In the genomic region with DNA sequence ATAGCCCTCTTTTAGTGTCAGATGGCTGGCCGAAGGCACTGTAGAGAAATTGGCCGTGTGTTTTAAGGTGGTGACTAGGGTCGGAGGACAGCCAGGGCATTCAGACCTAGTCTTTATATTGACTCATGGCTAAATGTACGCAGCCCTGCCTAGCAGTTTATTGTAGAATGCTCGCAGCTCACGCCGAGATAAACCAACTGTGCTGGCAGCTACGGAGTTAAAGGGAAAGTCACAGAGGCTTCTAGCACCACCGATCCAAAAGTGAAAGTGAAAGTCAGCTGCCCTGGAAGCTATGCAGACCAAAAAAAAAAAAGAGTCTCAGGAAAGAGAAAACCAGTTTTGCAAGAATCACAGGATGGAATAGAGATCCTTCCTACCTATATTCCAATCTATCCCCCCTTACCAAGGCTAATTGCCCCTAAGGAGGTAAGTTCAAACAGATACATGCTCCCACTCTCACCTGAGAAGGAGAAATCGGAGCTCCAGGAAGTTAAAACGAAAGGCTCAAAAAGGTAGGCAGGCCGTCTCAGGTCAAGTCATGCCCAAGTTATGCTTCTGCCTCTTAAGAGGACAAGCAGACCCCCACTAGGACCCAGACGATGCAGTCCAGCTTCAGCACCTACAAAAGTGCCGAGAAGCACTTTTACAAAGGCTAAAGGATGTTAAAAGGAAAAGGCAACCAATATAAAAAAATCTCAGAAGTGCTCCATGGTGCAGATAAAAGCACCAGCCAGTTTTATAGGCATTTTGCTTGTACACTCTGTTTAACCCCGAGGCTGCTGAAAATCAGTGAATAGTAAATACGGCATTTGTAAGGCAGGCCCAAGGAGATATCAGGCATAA, we compare ENCODE assay signal across 8 cellular contexts. TPM values are rescaled to one million over a fixed set of nuclear protein-coding genes. Genes with fewer than 3 reads are reported as not detected.
DNase-seq lines count a peak whose midpoint lies in the region; ATAC-seq, FAIRE-seq and TF ChIP-seq lines count a peak whose summit lies in the region.

No MANE protein-coding gene starts in this region.

- no peak overlapping the region for H3K14ac ChIP-seq in mesenchymal stem cell (ENCODE audit: low read length in 2 of 2)

- peak overlapping the region; percentile 91 to 95 for H3K18ac ChIP-seq in mesenchymal stem cell (ENCODE audit: low read depth in 1 of 2, low read length in 2 of 2)

- peak overlapping the region; percentile 77 for H3K27ac ChIP-seq in endothelial cell of umbilical vein (ENCODE audit: insufficient read depth, low read depth, low read length)
- H3K27ac ChIP-seq in mesenchymal stem cell (ENCODE audit: low read length, poor library complexity, severe bottlenecking): peak overlapping the region; percentile 97
- peak overlapping the region; percentile 93 for H3K27ac ChIP-seq in stomach smooth muscle (ENCODE audit: low read length)

- H2BK120ac ChIP-seq in mesenchymal stem cell (ENCODE audit: low read depth, low read length): peak overlapping the region; percentile 98

- TF ChIP-seq CTCF in BE2C (IDR thresholded peaks at IDR 0.05; ENCODE audit: low read depth, low read length): no peak
- no peak for TF ChIP-seq CTCF in endothelial cell of umbilical vein (IDR thresholded peaks at IDR 0.05; ENCODE audit: extremely low read depth in 1 of 2, insufficient read depth in 1 of 2, low read depth in 1 of 2, low read length in 2 of 2)

- H2BK5ac ChIP-seq in mesenchymal stem cell (ENCODE audit: low read depth, low read length, poor library complexity, severe bottlenecking): peak overlapping the region; percentile 83

- H3K9me3 ChIP-seq in BE2C (no peaks in the 10 kb centered on the region), endothelial cell of umbilical vein (replicated peaks; ENCODE audit: control insufficient read depth, insufficient read depth, low read length) (no peaks in the 10 kb centered on the region), mesenchymal stem cell (ENCODE audit: control insufficient read depth, low read length) (peaks cover 8% of the 10 kb centered on the region), stomach smooth muscle (ENCODE audit: control insufficient read depth in 2 of 2, low read length in 2 of 2) (no peaks in the 10 kb centered on the region)

- H3K9ac ChIP-seq in endothelial cell of umbilical vein (replicated peaks; ENCODE audit: extremely low read depth, insufficient read depth, low read length) (peak overlapping the region; percentile 81), mesenchymal stem cell (ENCODE audit: low read length) (peak overlapping the region; percentile 95), stomach smooth muscle (ENCODE audit: low read length in 2 of 2) (peak overlapping the region; percentile 93 to 94)

- POLR2A ChIA-PET in activated CD4-positive, alpha-beta memory T cell treated with anti-CD3 and anti-CD28 coated beads, Interleukin-2, amount 10 ng/mL, durations not matched to agents 7 days and 5 days (lab: Charles Lee): interaction anchor here (0.9 kb wide), 1 partner anchor 607 kb away, joined by 3 read pairs; no protein-coding TSS in a partner anchor
- POLR2A ChIA-PET in endothelial cell of umbilical vein (lab: Charles Lee): no interaction called here

- no peak for TF ChIP-seq POLR2A in endothelial cell of umbilical vein (IDR thresholded peaks at IDR 0.05; ENCODE audit: low read depth, low read length)

- ATAC-seq in HG03280 (IDR thresholded peaks at IDR 0.05; ENCODE audit: unreplicated experiment): peak; percentile 47

- no peak overlapping the region for H3K4me3 Mint-ChIP-seq in activated CD4-positive, alpha-beta memory T cell treated with anti-CD3 and anti-CD28 coated beads, Interleukin-2, amount 10 ng/mL, durations not matched to agents 7 days and 5 days

- dilution Hi-C loops in endothelial cell of umbilical vein (cut with MboI; ENCODE audit: extremely low pct_ligation_motif_present, low sequenced_read_pairs): no loop called here

- H3K36me3 ChIP-seq in BE2C (no peaks in the 10 kb centered on the region), endothelial cell of umbilical vein (ENCODE audit: control insufficient read depth in 2 of 2, extremely low read depth in 1 of 2, insufficient read depth in 2 of 2, low read length in 2 of 2) (no peaks in the 10 kb centered on the region), mesenchymal stem cell (ENCODE audit: control insufficient read depth in 1 of 2, insufficient read depth in 2 of 2, low read depth in 1 of 2, low read length in 2 of 2) (peaks cover 0 to 4% of the 10 kb centered on the region in 2 experiments), stomach smooth muscle (ENCODE audit: control insufficient read depth in 2 of 2, insufficient read depth in 2 of 2, low read length in 2 of 2) (no peaks in the 10 kb centered on the region)

- no peak overlapping the region for H2AK5ac ChIP-seq in mesenchymal stem cell (ENCODE audit: low read length, severe bottlenecking)

- peak overlapping the region; percentile 81 to 93 for H3K4ac ChIP-seq in mesenchymal stem cell (ENCODE audit: low read depth in 1 of 2, low read length in 2 of 2)

- DNase-seq in BE2C (peak; percentile 35), GM19240 (ENCODE audit: insufficient read length, low spot score) (peak; percentile 19), NCI-H526 (lab: John Stamatoyannopoulos, UW) (peak; percentile 88 to 91), endothelial cell of umbilical vein (ENCODE audit: low read depth, low spot score) (peak; percentile 82), mesenchymal stem cell (peak; percentile 94)
- DNase-seq in activated CD4-positive, alpha-beta memory T cell treated with anti-CD3 and anti-CD28 coated beads, Interleukin-2, amount 10 ng/mL, durations not matched to agents 7 days and 5 days: peak; percentile 61

- H3K79me1 ChIP-seq in mesenchymal stem cell (replicated peaks; ENCODE audit: low read length, poor library complexity, severe bottlenecking): peaks cover 10% of the 10 kb centered on the region

- FAIRE-seq in endothelial cell of umbilical vein (lab: Jason Lieb, UNC): peak; percentile 75

- H3K4me3 ChIP-seq in BE2C (ENCODE audit: low read depth, low read length) (peak overlapping the region; percentile 78), endothelial cell of umbilical vein (replicated peaks in 1 of 3; ENCODE audit: insufficient read depth in 1 of 3, low read depth in 1 of 3, low read length in 3 of 3) (peak overlapping the region; percentile 62 to 93 (median 78)), mesenchymal stem cell (ENCODE audit: insufficient read depth in 1 of 2, low read depth in 1 of 2, low read length in 2 of 2) (peak overlapping the region; percentile 48 to 84), stomach smooth muscle (ENCODE audit: low read length in 2 of 2) (peak overlapping the region; percentile 90 to 94)

- no peak overlapping the region for H3K27ac Mint-ChIP-seq in activated CD4-positive, alpha-beta memory T cell treated with anti-CD3 and anti-CD28 coated beads, Interleukin-2, amount 10 ng/mL, durations not matched to agents 7 days and 5 days

- CTCF ChIA-PET in activated CD4-positive, alpha-beta memory T cell treated with anti-CD3 and anti-CD28 coated beads, Interleukin-2, amount 10 ng/mL, durations not matched to agents 7 days and 5 days (lab: Charles Lee): interaction anchor here (0.7 to 1.0 kb wide), 2 partner anchors 199 to 213 kb away, joined by 3 read pairs; no protein-coding TSS in a partner anchor
- CTCF ChIA-PET in endothelial cell of umbilical vein (lab: Charles Lee): interaction anchor here (1.2 to 3.2 kb wide), 8 partner anchors 9 to 614 kb away, joined by 3 to 18 read pairs (median 6); no protein-coding TSS in a partner anchor

- no peaks in the 10 kb centered on the region for H3K79me2 ChIP-seq in endothelial cell of umbilical vein (ENCODE audit: control insufficient read depth, insufficient read depth, low read length)

- no TSS peak for BruUV-seq in endothelial cell of umbilical vein (replicated peaks; lab: Mats Ljungman, UMichigan)

- H4K20me1 ChIP-seq in endothelial cell of umbilical vein (replicated peaks; ENCODE audit: control insufficient read depth, extremely low read depth, insufficient read depth, low read length): no peaks in the 10 kb centered on the region

- no peaks in the 10 kb centered on the region for H3K4me1 Mint-ChIP-seq in activated CD4-positive, alpha-beta memory T cell treated with anti-CD3 and anti-CD28 coated beads, Interleukin-2, amount 10 ng/mL, durations not matched to agents 7 days and 5 days

- no peak overlapping the region for H2BK15ac ChIP-seq in mesenchymal stem cell (ENCODE audit: low read depth, poor library complexity, severe bottlenecking)

- H2AFZ ChIP-seq in endothelial cell of umbilical vein (ENCODE audit: low read depth, low read length): peak overlapping the region; percentile 99
- H2AFZ ChIP-seq in mesenchymal stem cell (ENCODE audit: low read depth, low read length): peak overlapping the region; percentile 65

- H3K23ac ChIP-seq in mesenchymal stem cell (ENCODE audit: low read length in 2 of 2): no peak overlapping the region

- WGBS in mesenchymal stem cell: 5% methylated on average over 16 of the region's 16 CpGs

- H3K9me3 Mint-ChIP-seq in activated CD4-positive, alpha-beta memory T cell treated with anti-CD3 and anti-CD28 coated beads, Interleukin-2, amount 10 ng/mL, durations not matched to agents 7 days and 5 days: peaks cover 5% of the 10 kb centered on the region

- H3K27me3 ChIP-seq in BE2C (no peaks in the 10 kb centered on the region), endothelial cell of umbilical vein (ENCODE audit: control insufficient read depth in 2 of 2, insufficient read depth in 2 of 2, low read length in 2 of 2) (no peaks in the 10 kb centered on the region), mesenchymal stem cell (ENCODE audit: control insufficient read depth in 1 of 2, insufficient read depth in 1 of 2, low read length in 2 of 2) (no peaks in the 10 kb centered on the region), stomach smooth muscle (ENCODE audit: control insufficient read depth in 1 of 2, insufficient read depth in 2 of 2, low read length in 2 of 2) (no peaks in the 10 kb centered on the region)

- intact Hi-C loops in endothelial cell of umbilical vein (cut with micrococcal nuclease): loop anchor here (2.0 to 10.0 kb wide), 2 partner anchors 350 to 358 kb away; a partner anchor contains a TSS

- H4K8ac ChIP-seq in mesenchymal stem cell (ENCODE audit: low read length): peak overlapping the region; percentile 72

- H2BK12ac ChIP-seq in mesenchymal stem cell (ENCODE audit: low read length in 2 of 2): no peak overlapping the region

- H4K91ac ChIP-seq in mesenchymal stem cell (ENCODE audit: low read length): peak overlapping the region; percentile 91

- H3K9me1 ChIP-seq in endothelial cell of umbilical vein (replicated peaks; ENCODE audit: control insufficient read depth, extremely low read depth, insufficient read depth, low read length): no peaks in the 10 kb centered on the region

- peaks cover 6% of the 10 kb centered on the region for H3K36me3 Mint-ChIP-seq in activated CD4-positive, alpha-beta memory T cell treated with anti-CD3 and anti-CD28 coated beads, Interleukin-2, amount 10 ng/mL, durations not matched to agents 7 days and 5 days (ENCODE audit: low read depth)

- peaks cover 39% of the 10 kb centered on the region for H3K27me3 Mint-ChIP-seq in activated CD4-positive, alpha-beta memory T cell treated with anti-CD3 and anti-CD28 coated beads, Interleukin-2, amount 10 ng/mL, durations not matched to agents 7 days and 5 days

- H3K4me2 ChIP-seq in endothelial cell of umbilical vein (ENCODE audit: insufficient read depth, low read length) (peak overlapping the region; percentile 93), mesenchymal stem cell (ENCODE audit: low read length, poor library complexity, severe bottlenecking) (peak overlapping the region; percentile 79)

- H3K4me1 ChIP-seq in BE2C: peaks cover 2% of the 10 kb centered on the region; the same call in 1 of the 2 replicates
- peaks cover 26% of the 10 kb centered on the region for H3K4me1 ChIP-seq in endothelial cell of umbilical vein (ENCODE audit: control insufficient read depth, extremely low read depth, insufficient read depth, low read length)
- peaks cover 9% of the 10 kb centered on the region for H3K4me1 ChIP-seq in mesenchymal stem cell (ENCODE audit: control insufficient read depth, insufficient read depth, low read depth, low read length)
- peaks cover 40% of the 10 kb centered on the region for H3K4me1 ChIP-seq in stomach smooth muscle (ENCODE audit: control insufficient read depth, insufficient read depth, low read length)

RNA-seq across cellular contexts. Expression of a gene that starts 24.8 kb away (rescaled TPM):
- polyA plus RNA-seq in BE2C (2012; ENCODE audit: insufficient read depth, insufficient read length, low read depth): not detected
- under 1 TPM; 0.43 to 0.93 TPM for total RNA-seq in activated CD4-positive, alpha-beta memory T cell treated with anti-CD3 and anti-CD28 coated beads, Interleukin-2, amount 10 ng/mL, durations not matched to agents 7 days and 5 days
- not detected in 2 replicates for total RNA-seq in endothelial cell of umbilical vein
- not detected in 2 replicates for polyA plus RNA-seq in endothelial cell of umbilical vein
- polyA plus RNA-seq in endothelial cell of umbilical vein (2011; cell fraction: cytosol; rRNA removed): not detected in 2 replicates
- polyA plus RNA-seq in endothelial cell of umbilical vein (2011; cell fraction: nucleus; rRNA removed): 0.08 TPM in 1 of 2 replicates, not detected in the other
- polyA plus RNA-seq in endothelial cell of umbilical vein (2012): 0.17 and 0.41 TPM in 2 replicates
- polyA minus RNA-seq in endothelial cell of umbilical vein: not detected in 2 replicates
- polyA minus RNA-seq in endothelial cell of umbilical vein (2011; cell fraction: cytosol; rRNA and poly(A)+ RNA removed): 40.6 TPM
- not detected in 2 replicates for polyA minus RNA-seq in endothelial cell of umbilical vein (2011; cell fraction: nucleus; rRNA and poly(A)+ RNA removed)
- polyA plus RNA-seq in mesenchymal stem cell (2013, experiment 1 of 2): 0.06 TPM
- 0.05 TPM for polyA plus RNA-seq in mesenchymal stem cell (2013, experiment 2 of 2)

RNA-seq across cellular contexts. Expression of a gene that starts 44.5 kb away (rescaled TPM):
- polyA plus RNA-seq in BE2C (2012; ENCODE audit: insufficient read depth, insufficient read length, low read depth): not detected
- not detected for total RNA-seq in activated CD4-positive, alpha-beta memory T cell treated with anti-CD3 and anti-CD28 coated beads, Interleukin-2, amount 10 ng/mL, durations not matched to agents 7 days and 5 days
- not detected in 2 replicates for total RNA-seq in endothelial cell of umbilical vein
- polyA plus RNA-seq in endothelial cell of umbilical vein: not detected in 2 replicates
- not detected in 2 replicates for polyA plus RNA-seq in endothelial cell of umbilical vein (2011; cell fraction: cytosol; rRNA removed)
- not detected in 2 replicates for polyA plus RNA-seq in endothelial cell of umbilical vein (2011; cell fraction: nucleus; rRNA removed)
- not detected in 2 replicates for polyA plus RNA-seq in endothelial cell of umbilical vein (2012)
- polyA minus RNA-seq in endothelial cell of umbilical vein: not detected in 2 replicates
- polyA minus RNA-seq in endothelial cell of umbilical vein (2011; cell fraction: cytosol; rRNA and poly(A)+ RNA removed): not detected
- not detected in 2 replicates for polyA minus RNA-seq in endothelial cell of umbilical vein (2011; cell fraction: nucleus; rRNA and poly(A)+ RNA removed)
- not detected for polyA plus RNA-seq in mesenchymal stem cell (2013, experiment 1 of 2)
- not detected for polyA plus RNA-seq in mesenchymal stem cell (2013, experiment 2 of 2)

RNA-seq across cellular contexts. Expression of a gene that starts 55.3 kb away (rescaled TPM):
- polyA plus RNA-seq in BE2C (2012; ENCODE audit: insufficient read depth, insufficient read length, low read depth): not detected
- not detected for total RNA-seq in activated CD4-positive, alpha-beta memory T cell treated with anti-CD3 and anti-CD28 coated beads, Interleukin-2, amount 10 ng/mL, durations not matched to agents 7 days and 5 days
- not detected in 2 replicates for total RNA-seq in endothelial cell of umbilical vein
- not detected in 2 replicates for polyA plus RNA-seq in endothelial cell of umbilical vein
- not detected in 2 replicates for polyA plus RNA-seq in endothelial cell of umbilical vein (2011; cell fraction: cytosol; rRNA removed)
- not detected in 2 replicates for polyA plus RNA-seq in endothelial cell of umbilical vein (2011; cell fraction: nucleus; rRNA removed)
- polyA plus RNA-seq in endothelial cell of umbilical vein (2012): not detected in 2 replicates
- not detected in 2 replicates for polyA minus RNA-seq in endothelial cell of umbilical vein
- polyA minus RNA-seq in endothelial cell of umbilical vein (2011; cell fraction: cytosol; rRNA and poly(A)+ RNA removed): 8.1 TPM
- not detected in 2 replicates for polyA minus RNA-seq in endothelial cell of umbilical vein (2011; cell fraction: nucleus; rRNA and poly(A)+ RNA removed)
- polyA plus RNA-seq in mesenchymal stem cell (2013, experiment 1 of 2): 0.10 TPM
- 0.18 TPM for polyA plus RNA-seq in mesenchymal stem cell (2013, experiment 2 of 2)

RNA-seq across cellular contexts. Expression of a gene that starts 57.4 kb away (rescaled TPM):
- polyA plus RNA-seq in BE2C (2012; ENCODE audit: insufficient read depth, insufficient read length, low read depth): 0.14 TPM
- total RNA-seq in activated CD4-positive, alpha-beta memory T cell treated with anti-CD3 and anti-CD28 coated beads, Interleukin-2, amount 10 ng/mL, durations not matched to agents 7 days and 5 days: 1 to 10 TPM in 1 of 2 experiments, under 1 TPM in 1; 0.65 to 1.1 TPM
- 0.13 and 0.18 TPM in 2 replicates for total RNA-seq in endothelial cell of umbilical vein
- 0.06 and 0.15 TPM in 2 replicates for polyA plus RNA-seq in endothelial cell of umbilical vein
- 0.01 and 0.05 TPM in 2 replicates for polyA plus RNA-seq in endothelial cell of umbilical vein (2011; cell fraction: cytosol; rRNA removed)
- 0.53 and 0.85 TPM in 2 replicates for polyA plus RNA-seq in endothelial cell of umbilical vein (2011; cell fraction: nucleus; rRNA removed)
- polyA plus RNA-seq in endothelial cell of umbilical vein (2012): 0.21 and 0.63 TPM in 2 replicates
- polyA minus RNA-seq in endothelial cell of umbilical vein: 0.39 and 0.40 TPM in 2 replicates
- polyA minus RNA-seq in endothelial cell of umbilical vein (2011; cell fraction: cytosol; rRNA and poly(A)+ RNA removed): not detected
- polyA minus RNA-seq in endothelial cell of umbilical vein (2011; cell fraction: nucleus; rRNA and poly(A)+ RNA removed): 1.2 and 1.3 TPM in 2 replicates
- 0.01 TPM for polyA plus RNA-seq in mesenchymal stem cell (2013, experiment 1 of 2)
- polyA plus RNA-seq in mesenchymal stem cell (2013, experiment 2 of 2): 0.03 TPM

Comparison
In these comparisons a context has a peak if more than half of its experiments do, and no peak if none do; other contexts are left out.
1. Peak in every context shown above with its lines: DNase-seq, ATAC-seq, H3K4me3 ChIP-seq and H3K27ac ChIP-seq.
2. DNase-seq: peak in every context shown above with its lines; median percentile 94 in mesenchymal stem cell; 90 in NCI-H526; 82 in endothelial cell of umbilical vein; 61 in activated CD4-positive, alpha-beta memory T cell treated with anti-CD3 and anti-CD28 coated beads, Interleukin-2, amount 10 ng/mL, durations not matched to agents 7 days and 5 days; 35 in BE2C; 19 in GM19240.